ENCODE assay signal across 8 cellular contexts in genomic region chr11:68271023-68271780, GRCh38. TPM values are rescaled to one million over a fixed set of nuclear protein-coding genes. Genes with fewer than 3 reads are reported as not detected.
A peak's percentile ranks its signal among the peaks of the same experiment; 100 is the strongest.
DNase-seq lines count a peak whose midpoint lies in the region; ATAC-seq and TF ChIP-seq lines count a peak whose summit lies in the region.

No MANE protein-coding gene starts in this region.

- peak overlapping the region; percentile 95 for H3K9ac ChIP-seq in NT2/D1 (ENCODE audit: insufficient read length, low read depth)

- peak; percentile 70 for TF ChIP-seq CTCF in AG10803 (conservative IDR thresholded peaks at IDR 0.05; ENCODE audit: low read length)
- peak; percentile 22 for TF ChIP-seq CTCF in HL-60 (IDR thresholded peaks at IDR 0.05; ENCODE audit: insufficient read depth, low read length)

- peak overlapping the region; percentile 87 for H3K27ac ChIP-seq in HL-60 (replicated peaks)

- H3K27me3 ChIP-seq in HL-60 (ENCODE audit: insufficient read depth, poor library complexity, severe bottlenecking) (no peaks in the 10 kb centered on the region), NT2/D1 (ENCODE audit: insufficient read depth, insufficient read length) (peaks cover 2% of the 10 kb centered on the region)

- peak overlapping the region; percentile 96 for H3K4me3 ChIP-seq in AG10803 (ENCODE audit: low read length)
- H3K4me3 ChIP-seq in HL-60 (replicated peaks; ENCODE audit: insufficient read depth, low read length) = peak overlapping the region; percentile 88
- peak overlapping the region; percentile 98 for H3K4me3 ChIP-seq in NT2/D1 (ENCODE audit: insufficient read length, low read depth)

- no peaks in the 10 kb centered on the region for H3K9me3 ChIP-seq in NT2/D1 (ENCODE audit: insufficient read depth, low read length)

- ATAC-seq in GM18873 (IDR thresholded peaks at IDR 0.05; ENCODE audit: low FRiP score, unreplicated experiment) (peak; percentile 14), esophagus mucosa (peak; percentile 27)

- peaks cover 6% of the 10 kb centered on the region for H3K4me1 ChIP-seq in NT2/D1 (ENCODE audit: insufficient read depth, insufficient read length)

- H3K36me3 ChIP-seq in NT2/D1 (ENCODE audit: insufficient read depth, insufficient read length, low read length) = peaks cover 37% of the 10 kb centered on the region

- DNase-seq in AG10803 (ENCODE audit: low read depth) = peak; percentile 85
- DNase-seq in HL-60 (ENCODE audit: low read depth in 1 of 2, low spot score in 1 of 2) = peak; percentile 36 to 81
- peak; percentile 62 for DNase-seq in NT2/D1 (ENCODE audit: low read depth, low spot score)
- peak; percentile 51 for DNase-seq in activated T-cell treated with anti-CD3 and anti-CD28 coated beads for 24 hours (ENCODE audit: low read depth)
- DNase-seq in myocyte (ENCODE audit: low read depth) = peak; percentile 84
- peak; percentile 26 to 67 (median 44) for DNase-seq in stimulated activated naive CD4-positive, alpha-beta T cell (lab: John Stamatoyannopoulos, UW)

RNA-seq across cellular contexts. Expression of gene C11orf24, which starts 0.6 kb away (rescaled TPM):
- total RNA-seq in esophagus mucosa (19.9 TPM), myocyte (78.5 and 87.0 TPM in 2 replicates)
- 94.1 TPM for polyA plus RNA-seq in myocyte (2012)

RNA-seq across cellular contexts. Expression of gene LRP5, which starts 41.2 kb away (rescaled TPM):
- total RNA-seq in esophagus mucosa = 15.9 TPM
- total RNA-seq in myocyte = 48.8 and 67.2 TPM in 2 replicates
- polyA plus RNA-seq in myocyte (2012) = 38.2 TPM

RNA-seq across cellular contexts. Expression of gene KMT5B, which starts 58.1 kb away (rescaled TPM):
- total RNA-seq in esophagus mucosa (23.7 TPM), myocyte (40.6 and 42.3 TPM in 2 replicates)
- polyA plus RNA-seq in myocyte (2012) = 15.8 TPM

Comparison
In these comparisons a context has a peak if more than half of its experiments do, and no peak if none do; other contexts are left out.
1. Peak in every context shown above with its lines: DNase-seq, ATAC-seq, H3K4me3 ChIP-seq and H3K27ac ChIP-seq.